ENCODE assay signal across 21 cellular contexts in genomic region chr16:52398491-52398960, GRCh38.
A peak's percentile ranks its signal among the peaks of the same experiment; 100 is the strongest.
DNase-seq lines count a peak whose midpoint lies in the region; ATAC-seq and TF ChIP-seq lines count a peak whose summit lies in the region.
"Had no signal": no experiment of that assay in that cellular context is flagged by ENCODE, and none has a peak within 500 bp of the region (broad histone marks: within the 10 kb centered on the region; RNA-seq: fewer than 3 reads in every experiment).

No MANE protein-coding gene starts in this region.

- ATAC-seq in left lobe of liver (peak; percentile 97), mucosa of descending colon (peak; percentile 62), Right ventricle myocardium superior (ENCODE audit: poor library complexity) (no peak), HG03571 (IDR thresholded peaks at IDR 0.05; ENCODE audit: unreplicated experiment) (no peak)
- ATAC-seq: GM12878, HCT116, K562 had no signal

- no peak for TF ChIP-seq CTCF in mucosa of descending colon (IDR thresholded peaks at IDR 0.05)

- no peaks in the 10 kb centered on the region for H3K9me3 ChIP-seq in mucosa of descending colon
- H3K9me3 ChIP-seq: BE2C had no signal

- no peaks in the 10 kb centered on the region for H3K4me1 ChIP-seq in mucosa of descending colon (ENCODE audit: low read depth)

- peak; percentile 20 for DNase-seq in HuH-7.5 (ENCODE audit: low spot score)
- peak; percentile 72 for DNase-seq in left lobe of liver (ENCODE audit: low spot score)
- no peak for DNase-seq in mucosa of descending colon
- DNase-seq in NCI-H187 treated with DMSO at 0.1 percent for 48 hours (lab: John Stamatoyannopoulos, UW) = no peak
- no peak for DNase-seq in Right ventricle myocardium superior
- DNase-seq in amygdala (lab: John Stamatoyannopoulos, UW) = no peak
- DNase-seq: ACHN; BE2C; C1 segment of cervical spinal cord; CD4-positive, CD25-positive, alpha-beta regulatory T cell; CD8-positive, alpha-beta memory T cell; COR-L47; DMS79 treated with DMSO at 0.1 percent for 48 hours; GF-D8; GOT3; HFFc6; IMR-90 had no signal

- no peaks in the 10 kb centered on the region for H3K36me3 ChIP-seq in mucosa of descending colon (ENCODE audit: low read depth)
- H3K36me3 ChIP-seq: BE2C had no signal

- no peak overlapping the region for H3K4me3 ChIP-seq in mucosa of descending colon
- H3K4me3 ChIP-seq: GM12878, K562 had no signal

- intact Hi-C loops in mucosa of descending colon (cut with DNase I, micrococcal nuclease) = no loop called here
- intact Hi-C loops in Right ventricle myocardium superior (cut with DNase I) = no loop called here

Comparison
In these comparisons a context has a peak if more than half of its experiments do, and no peak if none do; other contexts are left out.
1. DNase-seq: peak in HuH-7.5 (single experiment) and left lobe of liver (single experiment); none in mucosa of descending colon (0 of 3), NCI-H187 treated with DMSO at 0.1 percent for 48 hours (single experiment), Right ventricle myocardium superior (single experiment) and amygdala (0 of 56).
2. ATAC-seq: peak in left lobe of liver (single experiment) and mucosa of descending colon (single experiment); none in Right ventricle myocardium superior (single experiment) and HG03571 (single experiment).